In genomic region chr4:171876636-171877035, GRCh38 we compare ENCODE assay signal across 32 cellular contexts.
"Had no signal": no experiment of that assay in that cellular context is flagged by ENCODE, and none has a peak within 500 bp of the region (broad histone marks: within the 10 kb centered on the region; RNA-seq: fewer than 3 reads in every experiment).

No MANE protein-coding gene starts in this region.

- H3K9me3 ChIP-seq: adrenal gland, body of pancreas, breast epithelium, Peyer's patch had no signal

- H3K27ac Mint-ChIP-seq: activated CD4-positive, alpha-beta T cell treated with anti-CD3 and anti-CD28 coated beads for 36 hours; activated CD4-positive, alpha-beta T cell treated with anti-CD3 and anti-CD28 coated beads, Interleukin-2, amount 10 ng/mL, durations not matched to agents 7 days and 5 days; activated CD8-positive, alpha-beta T cell treated with anti-CD3 and anti-CD28 coated beads, Interleukin-2, amount 10 ng/mL, durations not matched to agents 7 days and 5 days; activated naive CD4-positive, alpha-beta T cell treated with anti-CD3 and anti-CD28 coated beads, Interleukin-2, amount 50 U/mL, for 24 hours; activated naive CD8-positive, alpha-beta T cell treated with anti-CD3 and anti-CD28 coated beads, Interleukin-2, amount 10 ng/mL, durations not matched to agents 7 days and 5 days; activated T-cell treated with anti-CD3 and anti-CD28 coated beads, Interleukin-2, amount 50 U/mL, for 24 hours; activated T-helper 2 cell treated with anti-CD3 and anti-CD28 coated beads, Interferon-gamma antibody, Interleukin-2, Interleukin-4, amounts not matched to agents 10 μg/mL and 5 μg/mL and 100 μg/mL, durations not matched to agents 14 hours and 24 hours and 36 hours; WTC11 had no signal

- H3K4me1 Mint-ChIP-seq: activated CD4-positive, alpha-beta T cell treated with anti-CD3 and anti-CD28 coated beads for 36 hours; activated CD4-positive, alpha-beta T cell treated with anti-CD3 and anti-CD28 coated beads, Interleukin-2, amount 10 ng/mL, durations not matched to agents 7 days and 5 days; activated naive CD4-positive, alpha-beta T cell treated with anti-CD3 and anti-CD28 coated beads, Interleukin-2, amount 50 U/mL, for 24 hours; activated naive CD8-positive, alpha-beta T cell treated with anti-CD3 and anti-CD28 coated beads, Interleukin-2, amount 10 ng/mL, durations not matched to agents 7 days and 5 days had no signal

- H3K27me3 ChIP-seq: adrenal gland, body of pancreas, breast epithelium, Peyer's patch had no signal

- H3K36me3 Mint-ChIP-seq: activated naive CD4-positive, alpha-beta T cell treated with anti-CD3 and anti-CD28 coated beads, Interleukin-2, amount 50 U/mL, for 24 hours; activated naive CD8-positive, alpha-beta T cell treated with anti-CD3 and anti-CD28 coated beads, Interleukin-2, amount 10 ng/mL, durations not matched to agents 7 days and 5 days; WTC11 had no signal

- H3K36me3 ChIP-seq: adrenal gland, breast epithelium, Peyer's patch had no signal

- H3K4me3 ChIP-seq: adrenal gland, body of pancreas, breast epithelium, Peyer's patch had no signal

- H3K4me1 ChIP-seq: adrenal gland, body of pancreas, breast epithelium, Peyer's patch had no signal

- H3K27ac ChIP-seq: adrenal gland, body of pancreas, breast epithelium, Peyer's patch had no signal

- H3K4me3 Mint-ChIP-seq: activated CD4-positive, alpha-beta T cell treated with anti-CD3 and anti-CD28 coated beads for 36 hours; activated CD4-positive, alpha-beta T cell treated with anti-CD3 and anti-CD28 coated beads, Interleukin-2, amount 10 ng/mL, durations not matched to agents 7 days and 5 days; activated CD8-positive, alpha-beta T cell treated with anti-CD3 and anti-CD28 coated beads, Interleukin-2, amount 10 ng/mL, durations not matched to agents 7 days and 5 days; activated naive CD4-positive, alpha-beta T cell treated with anti-CD3 and anti-CD28 coated beads, Interleukin-2, amount 50 U/mL, for 24 hours; activated naive CD8-positive, alpha-beta T cell treated with anti-CD3 and anti-CD28 coated beads, Interleukin-2, amount 10 ng/mL, durations not matched to agents 7 days and 5 days; activated T-cell treated with anti-CD3 and anti-CD28 coated beads, Interleukin-2, amount 50 U/mL, for 24 hours; WTC11 had no signal

- H3K27me3 Mint-ChIP-seq: activated CD4-positive, alpha-beta T cell treated with anti-CD3 and anti-CD28 coated beads for 36 hours; activated CD4-positive, alpha-beta T cell treated with anti-CD3 and anti-CD28 coated beads, Interleukin-2, amount 10 ng/mL, durations not matched to agents 7 days and 5 days; activated naive CD4-positive, alpha-beta T cell treated with anti-CD3 and anti-CD28 coated beads, Interleukin-2, amount 50 U/mL, for 24 hours; activated naive CD8-positive, alpha-beta T cell treated with anti-CD3 and anti-CD28 coated beads, Interleukin-2, amount 10 ng/mL, durations not matched to agents 7 days and 5 days; activated T-cell treated with anti-CD3 and anti-CD28 coated beads, Interleukin-2, amount 50 U/mL, for 24 hours had no signal

- DNase-seq: activated CD4-positive, alpha-beta T cell treated with anti-CD3 and anti-CD28 coated beads for 36 hours; activated CD4-positive, alpha-beta T cell treated with anti-CD3 and anti-CD28 coated beads, Interleukin-2, amount 10 ng/mL, durations not matched to agents 7 days and 5 days; activated CD4-positive, alpha-beta T cell treated with anti-CD3 and anti-CD28 coated beads, Interleukin-2, amount 50 U/mL, for 48 hours; activated CD8-positive, alpha-beta T cell treated with anti-CD3 and anti-CD28 coated beads, Interleukin-2, amount 10 ng/mL, durations not matched to agents 7 days and 5 days; activated gamma-delta T cell; activated naive CD4-positive, alpha-beta T cell treated with Interleukin-2 at 50 U/mL for 16 hours; activated naive CD8-positive, alpha-beta T cell treated with anti-CD3 and anti-CD28 coated beads, Interleukin-2, amount 10 ng/mL, durations not matched to agents 7 days and 5 days; activated T-cell treated with anti-CD3 and anti-CD28 coated beads, Interleukin-2, amount 50 U/mL, for 24 hours; adrenal gland; body of pancreas; Karpas-422; KBM-7; NCI-H1105; NCI-H1417 treated with DMSO at 0.1 percent for 48 hours; NCI-H187 treated with DMSO at 0.1 percent for 48 hours; NCI-H2081; NCI-H2171 treated with DMSO at 0.1 percent for 48 hours; NCI-H2227 treated with DMSO at 0.1 percent for 48 hours; NCI-H446; NCI-H510A treated with DMSO at 0.1 percent for 48 hours; NCI-H526 treated with DMSO at 0.1 percent for 48 hours; NCI-H774; NK-92 treated with Interleukin-12 subunit alpha and Interleukin-12 subunit beta, amount 100 ng/mL, for 24 hours; PC-3; Peyer's patch; RPMI8226; SHP77 treated with DMSO at 0.1 percent for 48 hours; T1000 had no signal

- H3K9me3 Mint-ChIP-seq: activated CD4-positive, alpha-beta T cell treated with anti-CD3 and anti-CD28 coated beads, Interleukin-2, amount 10 ng/mL, durations not matched to agents 7 days and 5 days; activated naive CD4-positive, alpha-beta T cell treated with anti-CD3 and anti-CD28 coated beads, Interleukin-2, amount 50 U/mL, for 24 hours; activated naive CD8-positive, alpha-beta T cell treated with anti-CD3 and anti-CD28 coated beads, Interleukin-2, amount 10 ng/mL, durations not matched to agents 7 days and 5 days; WTC11 had no signal
